In genomic region chr21:35400233-35400939, GRCh38 we compare ENCODE assay signal across 8 cellular contexts.
DNase-seq lines count a peak whose midpoint lies in the region; ATAC-seq and TF ChIP-seq lines count a peak whose summit lies in the region.

No MANE protein-coding gene starts in this region.

- TF ChIP-seq POLR2A in HCT116 (IDR thresholded peaks at IDR 0.05; ENCODE audit: borderline replicate concordance, extremely low read depth, insufficient read depth, insufficient read length), result no peak

- BruUV-seq in HCT116 (replicated peaks; lab: Mats Ljungman, UMichigan), result no TSS peak

- H3K9me3 ChIP-seq in HCT116 (ENCODE audit: control insufficient read depth in 1 of 2, insufficient read depth in 1 of 2, low read depth in 1 of 2, low read length in 2 of 2), result no peaks in the 10 kb centered on the region

- H3K4me1 ChIP-seq in HCT116 (ENCODE audit: control insufficient read depth in 1 of 2, insufficient read depth in 2 of 2, low read length in 2 of 2), result peaks cover 6 to 29% of the 10 kb centered on the region in 2 experiments; a peak in 3 of 4 replicates

- ATAC-seq in HCT116 (peak; percentile 96), natural killer cell (peak; percentile 64 to 83 (median 77)), GM21528 (IDR thresholded peaks at IDR 0.05; ENCODE audit: low FRiP score, unreplicated experiment) (no peak), HG03108 (IDR thresholded peaks at IDR 0.05; ENCODE audit: unreplicated experiment) (no peak)

- H3K27me3 Mint-ChIP-seq in activated CD4-positive, alpha-beta T cell treated with anti-CD3 and anti-CD28 coated beads, Interleukin-2, amount 10 ng/mL, durations not matched to agents 7 days and 5 days, result no peaks in the 10 kb centered on the region
- peaks cover 17 to 33% of the 10 kb centered on the region in 2 donors for H3K27me3 Mint-ChIP-seq in natural killer cell (ENCODE audit: low read depth in 2 of 2)

- peak overlapping the region; percentile 47; the same call in 1 of the 2 replicates for H3K4me2 ChIP-seq in HCT116 (ENCODE audit: low read length)

- H3K79me2 ChIP-seq in HCT116 (ENCODE audit: insufficient read depth, low read length), result no peaks in the 10 kb centered on the region

- H3K9me3 Mint-ChIP-seq in activated CD4-positive, alpha-beta T cell treated with anti-CD3 and anti-CD28 coated beads, Interleukin-2, amount 10 ng/mL, durations not matched to agents 7 days and 5 days, result no peaks in the 10 kb centered on the region
- H3K9me3 Mint-ChIP-seq in natural killer cell, result no peaks in the 10 kb centered on the region

- DNase-seq in COR-L47 (lab: John Stamatoyannopoulos, UW) (peak; percentile 72), HCT116 (ENCODE audit: low read depth, low spot score) (peak; percentile 81), NCI-H226 (peak; percentile 51), epithelial cell of prostate (ENCODE audit: low read depth, low spot score) (peak; percentile 48), natural killer cell (peak; percentile 15)
- DNase-seq in activated CD4-positive, alpha-beta T cell treated with anti-CD3 and anti-CD28 coated beads, Interleukin-2, amount 10 ng/mL, durations not matched to agents 7 days and 5 days, result peak; percentile 62

- no peaks in the 10 kb centered on the region for H3K36me3 ChIP-seq in HCT116 (ENCODE audit: control insufficient read depth in 1 of 2, insufficient read depth in 2 of 2, low read length in 2 of 2)

- TF ChIP-seq CTCF in HCT116 (IDR thresholded peaks at IDR 0.05 in 2 of 3, conservative IDR thresholded peaks at IDR 0.05 in 1 of 3; ENCODE audit: borderline replicate concordance in 1 of 3, insufficient read depth in 1 of 3, low read depth in 2 of 3, low read length in 2 of 3) (peak; percentile 52 to 71 (median 65); a peak in 5 of 6 replicates), natural killer cell (IDR thresholded peaks at IDR 0.05) (peak; percentile 62)

- intact Hi-C loops in HCT116 (cut with micrococcal nuclease), result loop anchor here (1.0 to 2.0 kb wide), 5 partner anchors 144 to 655 kb away; no protein-coding TSS in a partner anchor
- intact Hi-C loops in natural killer cell (cut with micrococcal nuclease), result loop anchor here (1.0 to 2.0 kb wide), 5 partner anchors 349 to 708 kb away; no protein-coding TSS in a partner anchor

- no peak overlapping the region for H3K27ac ChIP-seq in HCT116 (ENCODE audit: low read depth, low read length)
- H3K27ac ChIP-seq in epithelial cell of prostate, result no peak overlapping the region

- POLR2A ChIA-PET in HCT116 (lab: Charles Lee), result interaction anchor here (0.7 to 2.7 kb wide), 3 partner anchors 100 to 511 kb away, joined by 3 to 17 read pairs (median 3); no protein-coding TSS in a partner anchor
- POLR2A ChIA-PET in activated CD4-positive, alpha-beta T cell treated with anti-CD3 and anti-CD28 coated beads, Interleukin-2, amount 10 ng/mL, durations not matched to agents 7 days and 5 days (lab: Charles Lee), result interaction anchor here (0.6 kb wide), 1 partner anchor 129 kb away, joined by 3 read pairs; no protein-coding TSS in a partner anchor

- H2AFZ ChIP-seq in HCT116 (ENCODE audit: low read depth, low read length, poor library complexity, severe bottlenecking), result peak overlapping the region; percentile 92

- no peak overlapping the region for H3K4me3 ChIP-seq in HCT116 (replicated peaks in 1 of 2; ENCODE audit: low read depth in 1 of 2, low read length in 2 of 2)

- H3K4me1 Mint-ChIP-seq in activated CD4-positive, alpha-beta T cell treated with anti-CD3 and anti-CD28 coated beads, Interleukin-2, amount 10 ng/mL, durations not matched to agents 7 days and 5 days, result peaks cover 22% of the 10 kb centered on the region
- no peaks in the 10 kb centered on the region for H3K4me1 Mint-ChIP-seq in natural killer cell

- H3K36me3 Mint-ChIP-seq in activated CD4-positive, alpha-beta T cell treated with anti-CD3 and anti-CD28 coated beads, Interleukin-2, amount 10 ng/mL, durations not matched to agents 7 days and 5 days (ENCODE audit: low read depth), result no peaks in the 10 kb centered on the region
- no peaks in the 10 kb centered on the region for H3K36me3 Mint-ChIP-seq in natural killer cell

- TF ChIP-seq RAD21 in HCT116 (IDR thresholded peaks at IDR 0.05; ENCODE audit: low read depth), result peak; percentile 89

- H3K9ac ChIP-seq in HCT116 (ENCODE audit: low read length), result no peak overlapping the region

- no peaks in the 10 kb centered on the region for H3K9me2 ChIP-seq in HCT116 (ENCODE audit: insufficient read depth)

- CTCF ChIA-PET in HCT116 (lab: Charles Lee), result interaction anchor here (0.8 to 2.7 kb wide), 16 partner anchors 11 to 655 kb away, joined by 3 to 21 read pairs (median 4); no protein-coding TSS in a partner anchor
- CTCF ChIA-PET in activated CD4-positive, alpha-beta T cell treated with anti-CD3 and anti-CD28 coated beads, Interleukin-2, amount 10 ng/mL, durations not matched to agents 7 days and 5 days (lab: Charles Lee), result interaction anchor here (0.6 to 1.6 kb wide), 10 partner anchors 11 to 773 kb away, joined by 3 to 6 read pairs (median 4); no protein-coding TSS in a partner anchor

- no peaks in the 10 kb centered on the region for H4K20me1 ChIP-seq in HCT116 (ENCODE audit: insufficient read depth)

- RAD21 ChIA-PET in HCT116 (lab: Charles Lee; ENCODE audit: low non-redundant PET in 1 of 2, low total read pairs in 2 of 2, uncharacterized antibody in 2 of 2, unreplicated experiment in 2 of 2), result interaction anchor here (0.7 to 2.0 kb wide), 10 partner anchors 184 to 695 kb away, joined by 3 to 12 read pairs (median 4); no protein-coding TSS in a partner anchor

- H3K27ac Mint-ChIP-seq in activated CD4-positive, alpha-beta T cell treated with anti-CD3 and anti-CD28 coated beads, Interleukin-2, amount 10 ng/mL, durations not matched to agents 7 days and 5 days, result no peak overlapping the region
- H3K27ac Mint-ChIP-seq in natural killer cell, result no peak overlapping the region

- no peaks in the 10 kb centered on the region for H3K27me3 ChIP-seq in HCT116 (ENCODE audit: insufficient read depth, low read length)

- H3K4me3 Mint-ChIP-seq in activated CD4-positive, alpha-beta T cell treated with anti-CD3 and anti-CD28 coated beads, Interleukin-2, amount 10 ng/mL, durations not matched to agents 7 days and 5 days, result no peak overlapping the region
- no peak overlapping the region for H3K4me3 Mint-ChIP-seq in natural killer cell

TF ChIP-seq in HCT116, 20 proteins besides CTCF, POLR2A, EP300 and RAD21:
- TF ChIP-seq SP1 (IDR thresholded peaks at IDR 0.05; ENCODE audit: low read depth) (no peak), YY1 (IDR thresholded peaks at IDR 0.05; ENCODE audit: extremely low read depth, insufficient replicate concordance, low read depth, low read length) (peak; percentile 8)
TF ChIP-seq in HCT116: peak in this region for 1.

Comparison
In these comparisons a context has a peak if more than half of its experiments do, and no peak if none do; other contexts are left out.
1. DNase-seq: peak in every context shown above with its lines; median percentile 81 in HCT116; 72 in COR-L47; 62 in activated CD4-positive, alpha-beta T cell treated with anti-CD3 and anti-CD28 coated beads, Interleukin-2, amount 10 ng/mL, durations not matched to agents 7 days and 5 days; 51 in NCI-H226; 48 in epithelial cell of prostate; 15 in natural killer cell.
2. ATAC-seq: peak in HCT116 (single experiment) and natural killer cell (3 of 3); none in GM21528 (single experiment) and HG03108 (single experiment).